Comparison of ENCODE assay signal across 14 cellular contexts in the genomic region with DNA sequence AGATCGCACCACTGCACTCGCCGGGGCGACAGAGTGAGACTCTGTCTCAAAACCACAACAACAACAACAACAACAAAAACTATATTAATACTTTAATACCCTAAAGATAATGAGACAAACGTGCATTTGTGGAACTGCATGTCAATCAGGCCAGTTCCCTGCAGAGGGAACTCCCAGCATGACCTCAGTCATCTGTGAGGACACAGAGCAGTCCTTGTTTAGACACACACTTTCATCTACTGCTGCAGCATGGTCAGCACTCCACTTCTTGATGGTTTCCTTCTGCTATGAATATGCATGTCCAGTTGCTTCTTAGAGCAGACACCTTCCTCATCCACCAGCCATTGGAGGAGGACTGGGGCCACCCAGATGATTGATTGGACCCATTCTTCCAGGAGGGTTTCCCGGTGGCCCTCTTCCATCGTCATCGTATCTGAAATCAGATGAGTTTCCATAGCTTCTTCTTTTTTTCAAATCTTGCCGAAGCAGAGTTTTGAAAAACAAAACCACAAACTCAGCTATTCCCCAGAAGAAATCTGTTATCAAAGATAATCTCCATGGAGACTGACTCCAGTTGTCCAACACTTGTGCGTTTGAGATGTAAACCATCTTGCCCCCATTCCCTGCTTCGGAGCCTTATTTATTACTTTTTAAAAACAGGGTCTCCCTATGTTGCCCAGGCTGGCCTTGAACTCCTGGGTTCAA. TPM values are rescaled to one million over a fixed set of nuclear protein-coding genes. Genes with fewer than 3 reads are reported as not detected.
DNase-seq lines count a peak whose midpoint lies in the region; ATAC-seq, FAIRE-seq and TF ChIP-seq lines count a peak whose summit lies in the region.
"Had no signal": no experiment of that assay in that cellular context is flagged by ENCODE, and none has a peak within 500 bp of the region (broad histone marks: within the 10 kb centered on the region; RNA-seq: fewer than 3 reads in every experiment).

No MANE protein-coding gene starts in this region.

- no peaks in the 10 kb centered on the region for H3K27me3 ChIP-seq in CD8-positive, alpha-beta memory T cell (ENCODE audit: insufficient read depth, low read length, poor library complexity, severe bottlenecking)
- peaks cover 1 to 16% (median 9%) of the 10 kb centered on the region in 4 experiments; a peak in 5 of 7 replicates for H3K27me3 ChIP-seq in H1 (replicated peaks in 1 of 4; ENCODE audit: control insufficient read depth in 3 of 4, extremely low read depth in 1 of 4, insufficient read depth in 3 of 4, low read length in 3 of 4)

- H4K20me1 ChIP-seq in H1 (replicated peaks in 1 of 2; ENCODE audit: control insufficient read depth in 1 of 2, insufficient read depth in 2 of 2, low read length in 2 of 2), result peaks cover 0 to 7% of the 10 kb centered on the region in 2 experiments

- H2BK12ac ChIP-seq in H1 (ENCODE audit: low read depth, low read length), result no peak overlapping the region

- TF ChIP-seq RAD21 in H1 (IDR thresholded peaks at IDR 0.05 in 1 of 2, conservative IDR thresholded peaks at IDR 0.05 in 1 of 2; ENCODE audit: low read depth in 2 of 2, low read length in 2 of 2), result no peak

- H2AK5ac ChIP-seq in H1 (ENCODE audit: low read depth, low read length), result no peak overlapping the region

- H3K27me3 Mint-ChIP-seq in CD8-positive, alpha-beta memory T cell, result no peaks in the 10 kb centered on the region
- H3K27me3 Mint-ChIP-seq: CD4-positive, alpha-beta T cell had no signal

- H4K5ac ChIP-seq in H1 (ENCODE audit: insufficient read length, low read depth, low read length), result no peak overlapping the region

- no peak overlapping the region for H2BK5ac ChIP-seq in H1 (ENCODE audit: low read depth, low read length)

- 86% methylated on average over 11 of the region's 11 CpGs; no CpG with 5 or more reads in 1 of the 2 experiments for WGBS in H1 (ENCODE audit: extremely low coverage in 1 of 2, insufficient coverage in 1 of 2, insufficient read length in 1 of 2, insufficient replicate concordance in 2 of 2, low coverage in 1 of 2, low lambda C conversion rate in 2 of 2, missing lambda C conversion rate in 1 of 2), 2 experiments

- CTCF ChIA-PET in CD8-positive, alpha-beta memory T cell (lab: Charles Lee), result interaction anchor here (1.4 kb wide), 1 partner anchor 26 kb away, joined by 5 read pairs; the partner anchor contains the start of gene ZNF607
- CTCF ChIA-PET in H1 (lab: Charles Lee; ENCODE audit: partially characterized antibody), result interaction anchor here (0.9 kb wide), 1 partner anchor 14 kb away, joined by 3 read pairs; no protein-coding TSS in a partner anchor

- no peaks in the 10 kb centered on the region for H3K36me3 ChIP-seq in CD8-positive, alpha-beta memory T cell (ENCODE audit: insufficient read depth, low read length)
- peaks cover 2 to 14% (median 3%) of the 10 kb centered on the region in 4 experiments; a peak in 5 of 8 replicates for H3K36me3 ChIP-seq in H1 (ENCODE audit: control insufficient read depth in 2 of 4, insufficient read depth in 4 of 4, low read length in 3 of 4)

- no peak for TF ChIP-seq POLR2A in H1 (IDR thresholded peaks at IDR 0.05; ENCODE audit: control extremely low read depth in 1 of 2, low read depth in 2 of 2, low read length in 2 of 2)

- peaks cover 11 to 36% (median 18%) of the 10 kb centered on the region in 3 donors for H3K36me3 Mint-ChIP-seq in CD8-positive, alpha-beta memory T cell

- H3K27ac ChIP-seq in CD8-positive, alpha-beta memory T cell (ENCODE audit: low read depth, low read length), result no peak overlapping the region
- no peak overlapping the region for H3K27ac ChIP-seq in H1 (ENCODE audit: low read depth, low read length)

- H3K9me3 Mint-ChIP-seq in CD8-positive, alpha-beta memory T cell, result peaks cover 3 to 45% (median 22%) of the 10 kb centered on the region in 5 donors

- H2AFZ ChIP-seq in H1 (ENCODE audit: low read length), result no peak overlapping the region

- H3K4me1 ChIP-seq in CD8-positive, alpha-beta memory T cell (ENCODE audit: insufficient read depth, low read length), result no peaks in the 10 kb centered on the region
- peaks cover 0 to 2% (median 0%) of the 10 kb centered on the region in 4 experiments; a peak in 1 of 7 replicates for H3K4me1 ChIP-seq in H1 (replicated peaks in 1 of 4; ENCODE audit: control insufficient read depth in 3 of 4, insufficient read depth in 4 of 4, low read length in 3 of 4)
- H3K4me1 ChIP-seq: parathyroid adenoma had no signal

- no peak overlapping the region for H4K91ac ChIP-seq in H1 (replicated peaks; ENCODE audit: insufficient read length, low read length)

- peaks cover 6% of the 10 kb centered on the region for H3K9me3 ChIP-seq in CD8-positive, alpha-beta memory T cell (ENCODE audit: low read length)
- H3K9me3 ChIP-seq in H1 (ENCODE audit: insufficient read depth in 2 of 2, low read depth in 1 of 2, low read length in 1 of 2), result no peaks in the 10 kb centered on the region; a peak in 1 of 4 replicates

- H3K23ac ChIP-seq in H1 (ENCODE audit: insufficient read length), result no peak overlapping the region

- peaks cover 11 to 12% (median 11%) of the 10 kb centered on the region in 3 donors for H3K4me1 Mint-ChIP-seq in CD8-positive, alpha-beta memory T cell

- no peak overlapping the region for H2BK20ac ChIP-seq in H1 (ENCODE audit: low read length)

- H2BK15ac ChIP-seq in H1 (ENCODE audit: low read length), result 0 out of 2 replicates have a peak overlapping the region, but pooled peaks have one; percentile 8

- TF ChIP-seq EP300 in H1 (IDR thresholded peaks at IDR 0.05; ENCODE audit: borderline replicate concordance in 1 of 2, low read depth in 2 of 2, low read length in 2 of 2), result no peak

- intact Hi-C loops in posterior vena cava (cut with DNase I), result no loop called here

- TF ChIP-seq CTCF in H1 (IDR thresholded peaks at IDR 0.05; ENCODE audit: control extremely low read depth in 1 of 3, insufficient read depth in 1 of 3, low read depth in 1 of 3, low read length in 3 of 3), result no peak

- H3K4me3 ChIP-seq in CD8-positive, alpha-beta memory T cell (ENCODE audit: low read length), result no peak overlapping the region
- no peak overlapping the region for H3K4me3 ChIP-seq in H1 (ENCODE audit: extremely low read depth in 1 of 4, insufficient read depth in 2 of 4, low read depth in 3 of 4, low read length in 4 of 4)

- POLR2A ChIA-PET in CD8-positive, alpha-beta memory T cell (lab: Charles Lee), result interaction anchor here (1.3 to 1.8 kb wide), 3 partner anchors 38 to 224 kb away, joined by 5 to 10 read pairs (median 6); partner anchors contain the start of genes ZFP30, ZNF540, ZNF570 and ZNF571
- POLR2A ChIA-PET in H1 (lab: Charles Lee; ENCODE audit: partially characterized antibody), result interaction anchor here (1.1 to 2.3 kb wide), 2 partner anchors 87 to 187 kb away, joined by 3 to 5 read pairs; partner anchors contain the start of genes ZNF573 and ZNF793

- FAIRE-seq in H1 (lab: Jason Lieb, UNC), result no peak

- H3K56ac ChIP-seq in H1 (replicated peaks; ENCODE audit: insufficient read length, low read depth, low read length), result no peak overlapping the region

- H3K23me2 ChIP-seq in H1 (ENCODE audit: low read depth, low read length), result peaks cover 4% of the 10 kb centered on the region

- DNase-seq in CD8-positive, alpha-beta memory T cell, result no peak
- DNase-seq in OCI-M1 (lab: John Stamatoyannopoulos, UW) (peak; percentile 96), H1 (ENCODE audit: low read depth in 1 of 2, low spot score in 2 of 2) (no peak), nucleus accumbens (lab: John Stamatoyannopoulos, UW) (peak in 38 of 56 donors; percentile 1 to 58 (median 16)), posterior vena cava (ENCODE audit: low spot score) (no peak), GM03348 (ENCODE audit: low spot score) (no peak)
- DNase-seq: CD4-positive, alpha-beta T cell; NCI-H226; stimulated activated CD4-positive, alpha-beta T cell treated with anti-CD3 and anti-CD28 coated beads, Interleukin-2, amount 100 ng/mL, for 24 hours; stimulated activated naive CD4-positive, alpha-beta T cell had no signal

- no peak overlapping the region for H3K9ac ChIP-seq in H1 (replicated peaks in 1 of 4; ENCODE audit: extremely low read depth in 1 of 4, low read depth in 3 of 4, low read length in 3 of 4)
- H3K9ac ChIP-seq: parathyroid adenoma had no signal

- no peak overlapping the region; a peak in 1 of 4 replicates for H3K4me2 ChIP-seq in H1 (ENCODE audit: insufficient read depth in 1 of 2, low read depth in 2 of 2, low read length in 2 of 2)

- no peaks in the 10 kb centered on the region for H3K79me1 ChIP-seq in H1 (ENCODE audit: low read depth, low read length)

- no peak overlapping the region for H4K8ac ChIP-seq in H1 (ENCODE audit: extremely low read depth, insufficient read depth, low read length)

- H3K14ac ChIP-seq in H1 (ENCODE audit: insufficient read length), result no peak overlapping the region

- H2BK120ac ChIP-seq in H1 (replicated peaks; ENCODE audit: low read depth, low read length), result no peak overlapping the region

- H3K4me3 Mint-ChIP-seq in CD8-positive, alpha-beta memory T cell, result peak overlapping the region in 5 of 7 donors; percentile 8 to 53 (median 30)

- H3K18ac ChIP-seq in H1 (ENCODE audit: extremely low read depth, low read length), result no peak overlapping the region

- no peak for ATAC-seq in HG02885 (IDR thresholded peaks at IDR 0.05; ENCODE audit: poor library complexity, unreplicated experiment)
- ATAC-seq in GM18519 (IDR thresholded peaks at IDR 0.05; ENCODE audit: low FRiP score, unreplicated experiment), result no peak
- ATAC-seq: Panc1 had no signal

- no peaks in the 10 kb centered on the region for H3K79me2 ChIP-seq in H1 (ENCODE audit: control insufficient read depth in 1 of 2, insufficient read depth in 2 of 2, low read length in 2 of 2)
- H3K79me2 ChIP-seq: parathyroid adenoma had no signal

- no peak overlapping the region for H3K4ac ChIP-seq in H1 (replicated peaks; ENCODE audit: insufficient read length, low read depth, low read length)

- H3K27ac Mint-ChIP-seq in CD8-positive, alpha-beta memory T cell, result peak overlapping the region in 1 of 8 donors; percentile 27

RNA-seq across cellular contexts. Expression of gene ZNF607, which starts 26.5 kb away (rescaled TPM):
- total RNA-seq in CD8-positive, alpha-beta memory T cell, result 1 to 10 TPM; 7.1 to 8.8 TPM
- polyA plus RNA-seq in CD8-positive, alpha-beta memory T cell, result 7.7 TPM
- total RNA-seq in H1 (2021; fragmentation: NEBNext Ultra II Directional; extraction: Animal tissue kit (Norgen Biotek cat#: 25700)), result 15.9 and 17.4 TPM in 2 replicates
- 5.9 and 6.7 TPM in 2 replicates for polyA plus RNA-seq in H1 (2011; rRNA removed)
- polyA plus RNA-seq in H1 (2011; cell fraction: cytosol; rRNA removed), result 6.7 TPM
- 7.9 TPM for polyA plus RNA-seq in H1 (2011; cell fraction: nucleus; rRNA removed)
- 8.5 to 11.0 TPM (median 9.3 TPM) in 4 replicates for polyA plus RNA-seq in H1 (2012, experiment 1 of 2)
- 1.4 TPM for polyA plus RNA-seq in H1 (2012, experiment 2 of 2)
- 4.8 TPM for polyA plus RNA-seq in H1 (2013, experiment 1 of 2)
- polyA plus RNA-seq in H1 (2013, experiment 2 of 2), result 4.9 TPM
- 17.5 and 17.9 TPM in 2 replicates for polyA minus RNA-seq in H1 (2011; rRNA and poly(A)+ RNA removed)
- polyA minus RNA-seq in H1 (2011; cell fraction: cytosol; rRNA and poly(A)+ RNA removed), result 8.5 TPM
- 7.1 TPM for polyA minus RNA-seq in H1 (2011; cell fraction: nucleus; rRNA and poly(A)+ RNA removed)
- 1 to 10 TPM; 4.8 to 6.1 TPM for total RNA-seq in posterior vena cava

RNA-seq across cellular contexts. Expression of gene ZFP30, which starts 37.8 kb away (rescaled TPM):
- total RNA-seq in CD8-positive, alpha-beta memory T cell, result 10 to 100 TPM; 10.1 to 11.4 TPM
- 2.1 TPM for polyA plus RNA-seq in CD8-positive, alpha-beta memory T cell
- 6.1 and 8.7 TPM in 2 replicates for total RNA-seq in H1 (2021; fragmentation: NEBNext Ultra II Directional; extraction: Animal tissue kit (Norgen Biotek cat#: 25700))
- 1.3 and 1.4 TPM in 2 replicates for polyA plus RNA-seq in H1 (2011; rRNA removed)
- polyA plus RNA-seq in H1 (2011; cell fraction: cytosol; rRNA removed), result 1.6 TPM
- 3.6 TPM for polyA plus RNA-seq in H1 (2011; cell fraction: nucleus; rRNA removed)
- 3.2 to 4.7 TPM (median 4.0 TPM) in 4 replicates for polyA plus RNA-seq in H1 (2012, experiment 1 of 2)
- polyA plus RNA-seq in H1 (2012, experiment 2 of 2), result 0.37 TPM
- 2.9 TPM for polyA plus RNA-seq in H1 (2013, experiment 1 of 2)
- 2.5 TPM for polyA plus RNA-seq in H1 (2013, experiment 2 of 2)
- polyA minus RNA-seq in H1 (2011; rRNA and poly(A)+ RNA removed), result 4.7 and 6.9 TPM in 2 replicates
- polyA minus RNA-seq in H1 (2011; cell fraction: cytosol; rRNA and poly(A)+ RNA removed), result 2.3 TPM
- 9.9 TPM for polyA minus RNA-seq in H1 (2011; cell fraction: nucleus; rRNA and poly(A)+ RNA removed)
- total RNA-seq in posterior vena cava, result 10 to 100 TPM; 10.5 to 12.1 TPM

Comparison
In these comparisons a context has a peak if more than half of its experiments do, and no peak if none do; other contexts are left out.
1. DNase-seq: peak in OCI-M1 (single experiment) and nucleus accumbens (38 of 56); none in CD8-positive, alpha-beta memory T cell (0 of 5), H1 (0 of 2), posterior vena cava (single experiment) and GM03348 (single experiment).